ENCODE assay signal across 18 cellular contexts in genomic region chr11:21364866-21365624, GRCh38.
DNase-seq lines count a peak whose midpoint lies in the region; ATAC-seq, FAIRE-seq and TF ChIP-seq lines count a peak whose summit lies in the region.
"Had no signal": no experiment of that assay in that cellular context is flagged by ENCODE, and none has a peak within 500 bp of the region (broad histone marks: within the 10 kb centered on the region; RNA-seq: fewer than 3 reads in every experiment).

No MANE protein-coding gene starts in this region.

- TF ChIP-seq POLR2A in H1 (IDR thresholded peaks at IDR 0.05; ENCODE audit: control extremely low read depth in 1 of 2, low read depth in 2 of 2, low read length in 2 of 2): no peak

- H3K9ac ChIP-seq in H1 (replicated peaks in 1 of 4; ENCODE audit: extremely low read depth in 1 of 4, low read depth in 3 of 4, low read length in 3 of 4): no peak overlapping the region

- H3K27ac ChIP-seq in H1 (ENCODE audit: low read depth, low read length): no peak overlapping the region
- H3K27ac ChIP-seq in psoas muscle: no peak overlapping the region

- DNase-seq in NCI-H69 (lab: John Stamatoyannopoulos, UW): peak; percentile 42
- no peak for DNase-seq in H1 (ENCODE audit: low read depth in 1 of 2, low spot score in 2 of 2)
- DNase-seq in left kidney (ENCODE audit: low read depth, low spot score): peak; percentile 45
- no peak for DNase-seq in activated CD8-positive, alpha-beta memory T cell treated with anti-CD3 and anti-CD28 coated beads, Interleukin-2, amount 50 U/mL, for 4 hours
- no peak for DNase-seq in NOMO-1 treated with dmso at 0.1 percent for 144 hours (lab: John Stamatoyannopoulos, UW; ENCODE audit: unreplicated experiment)
- no peak for DNase-seq in mucosa of descending colon
- DNase-seq in psoas muscle: no peak
- DNase-seq: ACHN; CD4-positive, alpha-beta memory T cell; DMS153; DMS79; GDM1 had no signal

- H4K20me1 ChIP-seq in H1 (replicated peaks in 1 of 2; ENCODE audit: control insufficient read depth in 1 of 2, insufficient read depth in 2 of 2, low read length in 2 of 2): no peaks in the 10 kb centered on the region

- H4K5ac ChIP-seq in H1 (ENCODE audit: insufficient read length, low read depth, low read length): no peak overlapping the region

- 97% methylated on average over 8 of the region's 8 CpGs; no CpG with 5 or more reads in 1 of the 2 experiments for WGBS in H1 (ENCODE audit: extremely low coverage in 1 of 2, insufficient coverage in 1 of 2, insufficient read length in 1 of 2, insufficient replicate concordance in 2 of 2, low coverage in 1 of 2, low lambda C conversion rate in 2 of 2, missing lambda C conversion rate in 1 of 2), 2 experiments
- WGBS in psoas muscle, 3 donors: 66 to 73% (median 69%) methylated on average over 8 of the region's 8 CpGs

- no peaks in the 10 kb centered on the region for H3K27me3 ChIP-seq in H1 (replicated peaks in 1 of 4; ENCODE audit: control insufficient read depth in 3 of 4, extremely low read depth in 1 of 4, insufficient read depth in 3 of 4, low read length in 3 of 4)
- H3K27me3 ChIP-seq in psoas muscle (ENCODE audit: insufficient read depth in 3 of 3, low read length in 2 of 3): no peaks in the 10 kb centered on the region

- no peak overlapping the region for H3K23ac ChIP-seq in H1 (ENCODE audit: insufficient read length)

- CTCF ChIA-PET in H1 (lab: Charles Lee; ENCODE audit: partially characterized antibody): interaction anchor here (0.9 kb wide), 1 partner anchor 13 kb away, joined by 3 read pairs; no protein-coding TSS in a partner anchor

- H3K79me2 ChIP-seq in H1 (ENCODE audit: control insufficient read depth in 1 of 2, insufficient read depth in 2 of 2, low read length in 2 of 2): no peaks in the 10 kb centered on the region

- H3K4me1 ChIP-seq in H1 (replicated peaks in 1 of 4; ENCODE audit: control insufficient read depth in 3 of 4, insufficient read depth in 4 of 4, low read length in 3 of 4) (no peaks in the 10 kb centered on the region), mucosa of descending colon (ENCODE audit: low read depth) (no peaks in the 10 kb centered on the region), psoas muscle (no peaks in the 10 kb centered on the region)
- H3K4me1 ChIP-seq: HAP-1 had no signal

- H3K36me3 ChIP-seq in H1 (ENCODE audit: control insufficient read depth in 2 of 4, insufficient read depth in 4 of 4, low read length in 3 of 4): no peaks in the 10 kb centered on the region
- H3K36me3 ChIP-seq in mucosa of descending colon (ENCODE audit: low read depth): no peaks in the 10 kb centered on the region
- H3K36me3 ChIP-seq in psoas muscle (ENCODE audit: insufficient read depth in 1 of 2, low read depth in 1 of 2): no peaks in the 10 kb centered on the region
- H3K36me3 ChIP-seq: HAP-1 had no signal

- no peak overlapping the region for H2BK12ac ChIP-seq in H1 (ENCODE audit: low read depth, low read length)

- TF ChIP-seq EP300 in H1 (IDR thresholded peaks at IDR 0.05; ENCODE audit: borderline replicate concordance in 1 of 2, low read depth in 2 of 2, low read length in 2 of 2): no peak

- no peak overlapping the region for H4K8ac ChIP-seq in H1 (ENCODE audit: extremely low read depth, insufficient read depth, low read length)

- no peak for TF ChIP-seq RAD21 in H1 (IDR thresholded peaks at IDR 0.05 in 1 of 2, conservative IDR thresholded peaks at IDR 0.05 in 1 of 2; ENCODE audit: low read depth in 2 of 2, low read length in 2 of 2)

- H2AK5ac ChIP-seq in H1 (ENCODE audit: low read depth, low read length): no peak overlapping the region

- no peak overlapping the region for H2AFZ ChIP-seq in H1 (ENCODE audit: low read length)

- H3K9me3 ChIP-seq in H1 (ENCODE audit: insufficient read depth in 2 of 2, low read depth in 1 of 2, low read length in 1 of 2): no peaks in the 10 kb centered on the region
- peaks cover 35% of the 10 kb centered on the region for H3K9me3 ChIP-seq in mucosa of descending colon
- no peaks in the 10 kb centered on the region for H3K9me3 ChIP-seq in psoas muscle
- H3K9me3 ChIP-seq: HAP-1 had no signal

- H3K18ac ChIP-seq in H1 (ENCODE audit: extremely low read depth, low read length): no peak overlapping the region

- H3K56ac ChIP-seq in H1 (replicated peaks; ENCODE audit: insufficient read length, low read depth, low read length): no peak overlapping the region

- H2BK120ac ChIP-seq in H1 (replicated peaks; ENCODE audit: low read depth, low read length): peak overlapping the region; percentile 33

- H4K91ac ChIP-seq in H1 (replicated peaks; ENCODE audit: insufficient read length, low read length): no peak overlapping the region

- H2BK20ac ChIP-seq in H1 (ENCODE audit: low read length): no peak overlapping the region

- no peak overlapping the region for H2BK5ac ChIP-seq in H1 (ENCODE audit: low read depth, low read length)

- H3K14ac ChIP-seq in H1 (ENCODE audit: insufficient read length): no peak overlapping the region

- no peak for TF ChIP-seq CTCF in H1 (IDR thresholded peaks at IDR 0.05; ENCODE audit: control extremely low read depth in 1 of 3, insufficient read depth in 1 of 3, low read depth in 1 of 3, low read length in 3 of 3)
- TF ChIP-seq CTCF in mucosa of descending colon (IDR thresholded peaks at IDR 0.05): no peak
- TF ChIP-seq CTCF in psoas muscle (IDR thresholded peaks at IDR 0.05): no peak

- no peak for FAIRE-seq in H1 (lab: Jason Lieb, UNC)
- FAIRE-seq: A204.1, GM12892, GM19239, HepG2 had no signal

- H3K4ac ChIP-seq in H1 (replicated peaks; ENCODE audit: insufficient read length, low read depth, low read length): no peak overlapping the region

- no peak overlapping the region for H2BK15ac ChIP-seq in H1 (ENCODE audit: low read length)

- H3K4me2 ChIP-seq in H1 (ENCODE audit: insufficient read depth in 1 of 2, low read depth in 2 of 2, low read length in 2 of 2): no peak overlapping the region

- H3K79me1 ChIP-seq in H1 (ENCODE audit: low read depth, low read length): no peaks in the 10 kb centered on the region

- intact Hi-C loops in mucosa of descending colon (cut with DNase I, micrococcal nuclease): no loop called here
- intact Hi-C loops in psoas muscle (cut with DNase I): no loop called here

- H3K4me3 ChIP-seq in H1 (ENCODE audit: extremely low read depth in 1 of 4, insufficient read depth in 2 of 4, low read depth in 3 of 4, low read length in 4 of 4): no peak overlapping the region
- H3K4me3 ChIP-seq in mucosa of descending colon: no peak overlapping the region
- no peak overlapping the region for H3K4me3 ChIP-seq in psoas muscle
- H3K4me3 ChIP-seq: HAP-1 had no signal

- ATAC-seq in SK-N-SH treated with all-trans-retinoic acid at 6 μM for 48 hours (no peak), mucosa of descending colon (no peak), psoas muscle (no peak)
- ATAC-seq: HepG2 had no signal

- POLR2A ChIA-PET in H1 (lab: Charles Lee; ENCODE audit: partially characterized antibody): no interaction called here

- no peaks in the 10 kb centered on the region for H3K23me2 ChIP-seq in H1 (ENCODE audit: low read depth, low read length)

TF ChIP-seq in SK-N-SH treated with all-trans-retinoic acid at 6 μM for 48 hours, 23 proteins besides CTCF, POLR2A, EP300 and RAD21 (continues in another document):
- TF ChIP-seq ZNF565 (CRISPR knock-in tag; conservative IDR thresholded peaks at IDR 0.05; ENCODE audit: low read depth) (no peak), TSHZ2 (CRISPR knock-in tag; IDR thresholded peaks at IDR 0.05) (peak; percentile 96; the same call in 1 of the 2 replicates)

TF ChIP-seq in H1, 55 proteins besides CTCF, POLR2A, EP300 and RAD21:
- no peak for TF ChIP-seq ASH2L (IDR thresholded peaks at IDR 0.05; ENCODE audit: low read length)
- TF ChIP-seq SP4 (IDR thresholded peaks at IDR 0.05; ENCODE audit: low read length): no peak

Comparison
In these comparisons a context has a peak if more than half of its experiments do, and no peak if none do; other contexts are left out.
1. DNase-seq: peak in NCI-H69 (single experiment) and left kidney (single experiment); none in H1 (0 of 2), activated CD8-positive, alpha-beta memory T cell treated with anti-CD3 and anti-CD28 coated beads, Interleukin-2, amount 50 U/mL, for 4 hours (single experiment), NOMO-1 treated with dmso at 0.1 percent for 144 hours (single experiment), mucosa of descending colon (0 of 3) and psoas muscle (0 of 2).